Comparison of ENCODE assay signal across 8 cellular contexts in the genomic region with DNA sequence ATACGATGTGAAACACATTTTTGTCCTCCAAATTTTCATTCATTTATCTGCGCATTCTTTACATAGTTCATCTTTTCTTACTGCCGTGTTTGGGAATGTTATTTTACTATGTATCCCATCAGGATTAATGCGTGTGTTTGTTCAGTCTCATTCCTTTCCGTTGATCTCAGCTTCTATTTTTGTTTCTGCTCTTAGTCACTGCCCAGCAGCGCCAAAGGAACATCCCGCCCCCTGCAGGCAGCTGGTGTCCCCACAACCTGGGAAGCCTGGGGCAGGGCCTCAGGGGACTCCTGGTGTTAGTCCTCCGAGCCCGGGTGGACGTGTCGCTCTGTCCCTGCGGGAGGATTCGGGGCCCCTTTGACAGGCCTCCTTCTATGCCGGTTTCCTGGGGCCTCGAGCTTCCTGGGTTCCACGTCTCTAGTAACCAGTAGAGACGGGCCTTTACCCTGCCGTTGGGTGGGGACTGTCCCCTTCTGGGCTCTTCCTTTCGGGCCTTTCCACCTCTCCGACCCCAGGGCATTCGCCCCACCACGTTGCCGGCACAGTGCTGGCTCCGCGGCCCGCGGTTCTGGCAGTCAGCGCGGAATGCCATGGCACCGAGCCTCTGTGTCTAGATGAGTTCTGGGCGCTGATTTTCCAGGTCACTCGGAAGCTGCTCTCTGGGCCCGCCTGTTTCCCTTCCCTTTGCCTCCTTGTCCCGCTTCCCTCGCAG. TPM values are rescaled to one million over a fixed set of nuclear protein-coding genes. Genes with fewer than 3 reads are reported as not detected.
A peak's percentile ranks its signal among the peaks of the same experiment; 100 is the strongest.
DNase-seq lines count a peak whose midpoint lies in the region; ATAC-seq lines count a peak whose summit lies in the region.

No MANE protein-coding gene starts in this region.

- peak overlapping the region; percentile 90 for H3K4me3 Mint-ChIP-seq in activated CD4-positive, alpha-beta T cell treated with anti-CD3 and anti-CD28 coated beads, Interleukin-2, amount 10 ng/mL, durations not matched to agents 24 days and 14 days

- H3K36me3 Mint-ChIP-seq in activated CD4-positive, alpha-beta T cell treated with anti-CD3 and anti-CD28 coated beads, Interleukin-2, amount 10 ng/mL, durations not matched to agents 24 days and 14 days (ENCODE audit: low read depth): no peaks in the 10 kb centered on the region

- DNase-seq in Ammon's horn (ENCODE audit: low spot score) (peak; percentile 96), NCI-H510A (lab: John Stamatoyannopoulos, UW) (peak; percentile 54), cortex of kidney (lab: John Stamatoyannopoulos, UW) (peak; percentile 24), left kidney (ENCODE audit: low read depth, low spot score) (peak; percentile 98)
- peak; percentile 96 for DNase-seq in activated CD4-positive, alpha-beta T cell treated with anti-CD3 and anti-CD28 coated beads, Interleukin-2, amount 10 ng/mL, durations not matched to agents 24 days and 14 days
- DNase-seq in stimulated activated CD4-positive, alpha-beta T cell treated with anti-CD3 and anti-CD28 coated beads, Interleukin-2, amount 100 ng/mL, for 24 hours: peak; percentile 89 to 92

- H3K9me3 Mint-ChIP-seq in activated CD4-positive, alpha-beta T cell treated with anti-CD3 and anti-CD28 coated beads, Interleukin-2, amount 10 ng/mL, durations not matched to agents 24 days and 14 days: peaks cover 4% of the 10 kb centered on the region

- peak; percentile 45 for ATAC-seq in GM19043 (IDR thresholded peaks at IDR 0.05; ENCODE audit: low read depth, unreplicated experiment)
- peak; percentile 43 for ATAC-seq in HG03378 (IDR thresholded peaks at IDR 0.05; ENCODE audit: unreplicated experiment)

- H3K4me1 Mint-ChIP-seq in activated CD4-positive, alpha-beta T cell treated with anti-CD3 and anti-CD28 coated beads, Interleukin-2, amount 10 ng/mL, durations not matched to agents 24 days and 14 days: peaks cover 35% of the 10 kb centered on the region

- intact Hi-C loops in activated CD4-positive, alpha-beta T cell treated with anti-CD3 and anti-CD28 coated beads, Interleukin-2, amount 10 ng/mL, durations not matched to agents 24 days and 14 days (cut with micrococcal nuclease): loop anchor here (1.0 to 10.0 kb wide), 8 partner anchors 12 to 710 kb away; a partner anchor contains a TSS

- H3K27ac Mint-ChIP-seq in activated CD4-positive, alpha-beta T cell treated with anti-CD3 and anti-CD28 coated beads, Interleukin-2, amount 10 ng/mL, durations not matched to agents 24 days and 14 days: peak overlapping the region; percentile 98

- H3K27me3 Mint-ChIP-seq in activated CD4-positive, alpha-beta T cell treated with anti-CD3 and anti-CD28 coated beads, Interleukin-2, amount 10 ng/mL, durations not matched to agents 24 days and 14 days: no peaks in the 10 kb centered on the region

RNA-seq across cellular contexts. Expression of a gene that starts 39.8 kb away (rescaled TPM):
- total RNA-seq in activated CD4-positive, alpha-beta T cell treated with anti-CD3 and anti-CD28 coated beads, Interleukin-2, amount 10 ng/mL, durations not matched to agents 24 days and 14 days: 55.5 and 57.7 TPM in 2 replicates

RNA-seq across cellular contexts. Expression of a gene that starts 50.6 kb away (rescaled TPM):
- 7.3 and 8.1 TPM in 2 replicates for total RNA-seq in activated CD4-positive, alpha-beta T cell treated with anti-CD3 and anti-CD28 coated beads, Interleukin-2, amount 10 ng/mL, durations not matched to agents 24 days and 14 days

Comparison
In these comparisons a context has a peak if more than half of its experiments do, and no peak if none do; other contexts are left out.
1. Peak in every context shown above with its lines: DNase-seq and ATAC-seq.
2. DNase-seq: peak in every context shown above with its lines; median percentile 98 in left kidney; 96 in Ammon's horn; 96 in activated CD4-positive, alpha-beta T cell treated with anti-CD3 and anti-CD28 coated beads, Interleukin-2, amount 10 ng/mL, durations not matched to agents 24 days and 14 days; 90 in stimulated activated CD4-positive, alpha-beta T cell treated with anti-CD3 and anti-CD28 coated beads, Interleukin-2, amount 100 ng/mL, for 24 hours; 54 in NCI-H510A; 24 in cortex of kidney.